In the genomic region with DNA sequence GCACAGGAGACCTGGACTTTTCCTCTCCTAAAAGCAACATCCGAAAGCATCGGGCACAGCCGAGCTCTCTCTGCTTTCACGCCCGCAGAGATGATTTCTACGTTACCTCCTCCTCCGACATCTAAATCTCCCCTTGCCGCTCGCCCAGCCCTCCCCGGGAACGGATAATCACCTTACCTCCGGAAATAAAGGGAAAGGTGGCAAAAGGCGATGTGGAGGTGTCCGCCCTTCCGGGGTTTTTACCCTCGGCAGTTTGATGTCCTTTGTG, we compare ENCODE assay signal across 8 cellular contexts. TPM values are rescaled to one million over a fixed set of nuclear protein-coding genes. Genes with fewer than 3 reads are reported as not detected.
A peak's percentile ranks its signal among the peaks of the same experiment; 100 is the strongest.
DNase-seq lines count a peak whose midpoint lies in the region; ATAC-seq, FAIRE-seq and TF ChIP-seq lines count a peak whose summit lies in the region.

No MANE protein-coding gene starts in this region.

- H2AFZ ChIP-seq in K562 (ENCODE audit: low read depth, low read length): peak overlapping the region; percentile 94

- H3K4me3 ChIP-seq in A549 (peak overlapping the region; percentile 66), K562 (peak overlapping the region; percentile 83), lower lobe of right lung (peak overlapping the region; percentile 69)

- H3K9me3 ChIP-seq in A549 (no peaks in the 10 kb centered on the region), K562 (replicated peaks; ENCODE audit: control insufficient read depth, insufficient read depth, low read depth, low read length) (no peaks in the 10 kb centered on the region), lower lobe of right lung (no peaks in the 10 kb centered on the region)

- FAIRE-seq in A549 (lab: Jason Lieb, UNC) (no peak), K562 (lab: Jason Lieb, UNC) (no peak)

- H3K9ac ChIP-seq in K562 (ENCODE audit: insufficient read depth in 1 of 2, low read depth in 2 of 2, low read length in 2 of 2): peak overlapping the region; percentile 98 to 99

- peaks cover 4% of the 10 kb centered on the region for H3K9me1 ChIP-seq in K562 (ENCODE audit: control insufficient read depth, insufficient read depth, low read length)

- DNase-seq in A549 (ENCODE audit: low read depth in 1 of 2, low spot score in 1 of 2) (no peak), K562 (ENCODE audit: extremely low read depth in 1 of 4, low spot score in 3 of 4) (no peak), lower lobe of right lung (peak; percentile 49), GM19240 (ENCODE audit: insufficient read length, low spot score) (no peak)

- CTCF ChIA-PET in A549 (lab: Yijun Ruan, JAX) (interaction anchor here (1.3 kb wide), 1 partner anchor 393 kb away, joined by 4 read pairs; no protein-coding TSS in a partner anchor), K562 (lab: Yijun Ruan, JAX; ENCODE audit: low intra/inter-chr PET ratio) (no interaction called here)

- peaks cover 42% of the 10 kb centered on the region for H3K4me1 ChIP-seq in A549
- H3K4me1 ChIP-seq in K562 (replicated peaks in 1 of 2; ENCODE audit: control insufficient read depth in 2 of 2, insufficient read depth in 2 of 2, low read length in 2 of 2): peaks cover 24 to 33% of the 10 kb centered on the region in 2 experiments; a peak in 4 of 5 replicates
- peaks cover 41% of the 10 kb centered on the region for H3K4me1 ChIP-seq in lower lobe of right lung

- BruUV-seq in K562 (replicated peaks; lab: Mats Ljungman, UMichigan): TSS peak; percentile 36

- TF ChIP-seq RAD21 in A549 (conservative IDR thresholded peaks at IDR 0.05 in 1 of 2, IDR thresholded peaks at IDR 0.05 in 1 of 2) (no peak), K562 (CRISPR knock-in tag; conservative IDR thresholded peaks at IDR 0.05 in 1 of 2, IDR thresholded peaks at IDR 0.05 in 1 of 2) (no peak)

- ATAC-seq in A549 (peak in 1 of 2 experiments; percentile 7; a peak in 3 of 6 replicates), GM21515 (IDR thresholded peaks at IDR 0.05; ENCODE audit: unreplicated experiment) (peak; percentile 0), K562 (no peak), lower lobe of right lung (peak in 1 of 2 donors; percentile 6), HG03460 (IDR thresholded peaks at IDR 0.05; ENCODE audit: unreplicated experiment) (no peak), HG03097 (IDR thresholded peaks at IDR 0.05; ENCODE audit: low FRiP score, unreplicated experiment) (no peak), HG02588 (IDR thresholded peaks at IDR 0.05; ENCODE audit: unreplicated experiment) (no peak)

- H3K27ac ChIP-seq in A549 (peak overlapping the region; percentile 94 to 95), K562 (ENCODE audit: extremely low read depth, low read depth, low read length) (peak overlapping the region; percentile 96), lower lobe of right lung (peak overlapping the region; percentile 86)

- in situ Hi-C loops in K562 (cut with MboI): no loop called here

- intact Hi-C loops in K562 (cut with micrococcal nuclease) (loop anchor here (5.0 to 10.0 kb wide), 4 partner anchors 86 to 287 kb away; a partner anchor contains a TSS), lower lobe of right lung (cut with DNase I) (no loop called here)

- 3% methylated on average over 16 of the region's 16 CpGs for WGBS in A549 (ENCODE audit: missing lambda C conversion rate)
- 0% methylated on average over 14 of the region's 16 CpGs for WGBS in K562 (ENCODE audit: insufficient coverage, low coverage, missing lambda C conversion rate)

- H3K36me3 ChIP-seq in K562 (ENCODE audit: control insufficient read depth, insufficient read depth, low read length): peaks cover 12% of the 10 kb centered on the region; the same call in 1 of the 3 replicates
- no peaks in the 10 kb centered on the region for H3K36me3 ChIP-seq in lower lobe of right lung

- POLR2A ChIA-PET in A549 (lab: Yijun Ruan, JAX): interaction anchor here (0.7 to 3.0 kb wide), 9 partner anchors 33 to 393 kb away, joined by 3 to 18 read pairs (median 4); no protein-coding TSS in a partner anchor
- POLR2A ChIA-PET in K562 (lab: Yijun Ruan, JAX): interaction anchor here (0.6 to 2.0 kb wide), 7 partner anchors 11 to 104 kb away, joined by 3 to 12 read pairs (median 3); no protein-coding TSS in a partner anchor

- no peak for TF ChIP-seq EP300 in A549 (IDR thresholded peaks at IDR 0.05)
- TF ChIP-seq EP300 in K562 (IDR thresholded peaks at IDR 0.05; ENCODE audit: low read length): no peak

- H3K27me3 ChIP-seq in K562 (ENCODE audit: control insufficient read depth in 2 of 2, insufficient read depth in 2 of 2, low read length in 2 of 2) (no peaks in the 10 kb centered on the region), lower lobe of right lung (ENCODE audit: low read depth) (peaks cover 30% of the 10 kb centered on the region)

- peaks cover 55% of the 10 kb centered on the region for H3K79me2 ChIP-seq in K562 (ENCODE audit: control insufficient read depth, insufficient read depth, low read length)

- TF ChIP-seq CTCF in A549 (IDR thresholded peaks at IDR 0.05): no peak
- TF ChIP-seq CTCF in K562 (IDR thresholded peaks at IDR 0.05 in 2 of 3, conservative IDR thresholded peaks at IDR 0.05 in 1 of 3; ENCODE audit: insufficient read depth in 2 of 3, low read depth in 1 of 3, low read length in 3 of 3): no peak
- TF ChIP-seq CTCF in lower lobe of right lung (IDR thresholded peaks at IDR 0.05): no peak

- TF ChIP-seq POLR2A in A549 (IDR thresholded peaks at IDR 0.05; ENCODE audit: low read length): no peak
- no peak for TF ChIP-seq POLR2A in K562 (conservative IDR thresholded peaks at IDR 0.05)

- H4K20me1 ChIP-seq in K562 (replicated peaks; ENCODE audit: control insufficient read depth, insufficient read depth, low read length): peaks cover 20% of the 10 kb centered on the region

- peak overlapping the region; percentile 92 for H3K4me2 ChIP-seq in A549
- H3K4me2 ChIP-seq in K562 (ENCODE audit: insufficient read depth, low read length): peak overlapping the region; percentile 94

TF ChIP-seq in A549, 52 proteins besides CTCF, POLR2A, EP300 and RAD21 (continues in another document):
- TF ChIP-seq PHF8 (IDR thresholded peaks at IDR 0.05; ENCODE audit: borderline replicate concordance, low read depth): no peak
- no peak for TF ChIP-seq ZNF302 (CRISPR knock-in tag; IDR thresholded peaks at IDR 0.05)
- TF ChIP-seq HOXB5 (CRISPR knock-in tag; IDR thresholded peaks at IDR 0.05): no peak
- TF ChIP-seq, protein P1, sequence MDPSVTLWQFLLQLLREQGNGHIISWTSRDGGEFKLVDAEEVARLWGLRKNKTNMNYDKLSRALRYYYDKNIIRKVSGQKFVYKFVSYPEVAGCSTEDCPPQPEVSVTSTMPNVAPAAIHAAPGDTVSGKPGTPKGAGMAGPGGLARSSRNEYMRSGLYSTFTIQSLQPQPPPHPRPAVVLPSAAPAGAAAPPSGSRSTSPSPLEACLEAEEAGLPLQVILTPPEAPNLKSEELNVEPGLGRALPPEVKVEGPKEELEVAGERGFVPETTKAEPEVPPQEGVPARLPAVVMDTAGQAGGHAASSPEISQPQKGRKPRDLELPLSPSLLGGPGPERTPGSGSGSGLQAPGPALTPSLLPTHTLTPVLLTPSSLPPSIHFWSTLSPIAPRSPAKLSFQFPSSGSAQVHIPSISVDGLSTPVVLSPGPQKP (IDR thresholded peaks at IDR 0.05; ENCODE audit: low read depth, low read length): no peak
- no peak for TF ChIP-seq CBX8 (IDR thresholded peaks at IDR 0.05)
- no peak for TF ChIP-seq NPAS2 (CRISPR knock-in tag; IDR thresholded peaks at IDR 0.05; ENCODE audit: borderline replicate concordance)
- TF ChIP-seq CBX2 (IDR thresholded peaks at IDR 0.05; ENCODE audit: borderline replicate concordance, low read depth): no peak

TF ChIP-seq in K562, 482 proteins besides CTCF, POLR2A, EP300 and RAD21 (continues in another document):
- TF ChIP-seq HNRNPUL1 (IDR thresholded peaks at IDR 0.05; ENCODE audit: low read length) (no peak), LCOR (CRISPR knock-in tag; IDR thresholded peaks at IDR 0.05) (0 out of 2 replicates have a peak, but pooled peaks have one; percentile 5)

RNA-seq across cellular contexts. Expression of a gene that starts 0.6 kb away (rescaled TPM):
- polyA plus RNA-seq in A549 (2011; rRNA removed): 183 and 231 TPM in 2 replicates
- polyA plus RNA-seq in A549 (2012; cell fraction: cytosol; rRNA removed): 20.7 and 22.8 TPM in 2 replicates
- polyA plus RNA-seq in A549 (2012; cell fraction: nucleus; rRNA removed): 14.9 and 21.2 TPM in 2 replicates
- polyA plus RNA-seq in A549 (2017; fragmentation: RNase III; extraction: RNeasy Plus Mini Kit Qiagen cat#74134 plus additional on column Dnase treatment): 61.6 to 63.9 TPM (median 62.7 TPM) in 3 replicates
- polyA minus RNA-seq in A549 (2011; rRNA and poly(A)+ RNA removed): 193 and 209 TPM in 2 replicates
- total RNA-seq in K562 (2011; cell fraction: chromatin; rRNA removed; ENCODE audit: low replicate concordance): 101 and 216 TPM in 2 replicates
- total RNA-seq in K562 (2011; cell fraction: nucleolus; rRNA removed): 66.2 and 82.1 TPM in 2 replicates
- 126 and 163 TPM in 2 replicates for total RNA-seq in K562 (2011; cell fraction: nucleoplasm; rRNA removed)
- total RNA-seq in K562 (2014; rRNA removed): 64.5 and 71.8 TPM in 2 replicates
- 99.9 and 112 TPM in 2 replicates for total RNA-seq in K562 (2014; rRNA removed; fragmentation: Illumina TruSeq; extraction: Trizol)
- 79.7 and 88.7 TPM in 2 replicates for total RNA-seq in K562 (2015; rRNA removed; fragmentation: Illumina TruSeq; extraction: Trizol)
- 104 and 112 TPM in 2 replicates for total RNA-seq in K562 (2021)
- 32.4 and 54.4 TPM in 2 replicates for polyA plus RNA-seq in K562 (2011; rRNA removed)
- 14.0 and 24.2 TPM in 2 replicates for polyA plus RNA-seq in K562 (2011; cell fraction: cytosol; rRNA removed)
- polyA plus RNA-seq in K562 (2011; cell fraction: nucleus; rRNA removed): 26.6 and 28.4 TPM in 2 replicates
- polyA plus RNA-seq in K562 (2012): 62.7 and 87.2 TPM in 2 replicates
- 86.1 and 92.2 TPM in 2 replicates for polyA plus RNA-seq in K562 (2014; fragmentation: Illumina TruSeq; extraction: Trizol)
- polyA plus RNA-seq in K562 (2014; fragmentation: Nextera tagmentation; extraction: Ambion mirVana): 10 to 100 TPM; 51.9 to 75.0 TPM
- polyA plus RNA-seq in K562 (2014; rRNA removed): 54.7 and 56.9 TPM in 2 replicates
- polyA minus RNA-seq in K562 (2011; rRNA and poly(A)+ RNA removed): 117 and 153 TPM in 2 replicates
- 32.7 and 53.4 TPM in 2 replicates for polyA minus RNA-seq in K562 (2011; cell fraction: cytosol; rRNA and poly(A)+ RNA removed)
- 39.6 and 49.0 TPM in 2 replicates for polyA minus RNA-seq in K562 (2011; cell fraction: nucleus; rRNA and poly(A)+ RNA removed)
- 45.8 TPM for total RNA-seq in lower lobe of right lung
